In genomic region chr2:3600256-3600855, GRCh38 we compare ENCODE assay signal across 18 cellular contexts. TPM values are rescaled to one million over a fixed set of nuclear protein-coding genes. Genes with fewer than 3 reads are reported as not detected.
DNase-seq lines count a peak whose midpoint lies in the region; TF ChIP-seq lines count a peak whose summit lies in the region.
"Had no signal": no experiment of that assay in that cellular context is flagged by ENCODE, and none has a peak within 500 bp of the region (broad histone marks: within the 10 kb centered on the region; RNA-seq: fewer than 3 reads in every experiment).

No MANE protein-coding gene starts in this region.

- peak; percentile 39 for DNase-seq in chondrocyte (ENCODE audit: low spot score)
- peak; percentile 81 for DNase-seq in osteocyte (ENCODE audit: extremely low spot score, unreplicated experiment)
- no peak for DNase-seq in iPS-NIHi11 (ENCODE audit: low spot score)
- no peak for DNase-seq in SIG-M5 (lab: John Stamatoyannopoulos, UW)
- no peak for DNase-seq in activated CD4-positive, CD25-positive, alpha-beta regulatory T cell (lab: John Stamatoyannopoulos, UW)
- DNase-seq: ACHN; BE2C; Caco-2; CD4-positive, alpha-beta T cell; GDM1; HCEC 1CT had no signal

- H3K4me3 ChIP-seq in BLaER1, result no peak overlapping the region
- no peak overlapping the region for H3K4me3 ChIP-seq in liver (ENCODE audit: low read depth in 1 of 3, low read length in 3 of 3)
- H3K4me3 ChIP-seq: GM23338 had no signal

- H3K4me1 Mint-ChIP-seq in chondrocyte (ENCODE audit: low read depth), result no peaks in the 10 kb centered on the region
- no peaks in the 10 kb centered on the region for H3K4me1 Mint-ChIP-seq in osteocyte (ENCODE audit: unreplicated experiment)

- H3K27me3 Mint-ChIP-seq in chondrocyte (ENCODE audit: low read depth) (peaks cover 9% of the 10 kb centered on the region), osteocyte (ENCODE audit: unreplicated experiment) (peaks cover 3% of the 10 kb centered on the region)
- H3K27me3 Mint-ChIP-seq: CD4-positive, alpha-beta T cell had no signal

- H3K4me3 Mint-ChIP-seq in chondrocyte (ENCODE audit: unreplicated experiment) (no peak overlapping the region), osteocyte (ENCODE audit: unreplicated experiment) (no peak overlapping the region)
- H3K4me3 Mint-ChIP-seq: CD4-positive, alpha-beta T cell; GM23338 had no signal

- TF ChIP-seq RAD21 in liver (IDR thresholded peaks at IDR 0.05), result no peak

- no peaks in the 10 kb centered on the region for H3K9me3 Mint-ChIP-seq in chondrocyte (ENCODE audit: low read depth)
- no peaks in the 10 kb centered on the region for H3K9me3 Mint-ChIP-seq in osteocyte (ENCODE audit: unreplicated experiment)
- H3K9me3 Mint-ChIP-seq: CD4-positive, alpha-beta T cell; GM23338 had no signal

- TF ChIP-seq CTCF in chondrocyte (IDR thresholded peaks at IDR 0.05) (no peak), liver (IDR thresholded peaks at IDR 0.05; ENCODE audit: low read depth, low read length, missing input control) (no peak), osteocyte (IDR thresholded peaks at IDR 0.05) (no peak)

- no peaks in the 10 kb centered on the region for H4K20me1 ChIP-seq in BLaER1

- H3K4me1 ChIP-seq in BLaER1, result peaks cover 12% of the 10 kb centered on the region; the same call in 1 of the 2 replicates
- peaks cover 3 to 24% (median 16%) of the 10 kb centered on the region in 4 donors for H3K4me1 ChIP-seq in liver (ENCODE audit: control insufficient read depth in 4 of 4, insufficient read depth in 4 of 4, low read length in 3 of 4)
- H3K4me1 ChIP-seq: Caco-2 had no signal

- H3K27ac ChIP-seq in BLaER1 (no peak overlapping the region), liver (ENCODE audit: low read depth in 1 of 2, low read length in 2 of 2) (peak overlapping the region; percentile 33 to 50)
- H3K27ac ChIP-seq: C4-2B had no signal

- no peaks in the 10 kb centered on the region for H3K36me3 Mint-ChIP-seq in chondrocyte (ENCODE audit: low read depth)
- no peaks in the 10 kb centered on the region for H3K36me3 Mint-ChIP-seq in osteocyte (ENCODE audit: unreplicated experiment)

- 83% methylated on average over 11 of the region's 11 CpGs for WGBS in liver

- H3K9me3 ChIP-seq in BLaER1, result no peaks in the 10 kb centered on the region
- no peaks in the 10 kb centered on the region for H3K9me3 ChIP-seq in liver (ENCODE audit: control insufficient read depth in 4 of 4, low read length in 3 of 4)
- H3K9me3 ChIP-seq: BE2C, Caco-2 had no signal

- H3K36me3 ChIP-seq in BLaER1 (peaks cover 2% of the 10 kb centered on the region; the same call in 1 of the 2 replicates), liver (ENCODE audit: control insufficient read depth in 4 of 4, insufficient read depth in 3 of 4, low read depth in 1 of 4, low read length in 3 of 4) (no peaks in the 10 kb centered on the region)

- H3K27ac Mint-ChIP-seq in chondrocyte (ENCODE audit: unreplicated experiment) (no peak overlapping the region), osteocyte (ENCODE audit: unreplicated experiment) (no peak overlapping the region)
- H3K27ac Mint-ChIP-seq: CD4-positive, alpha-beta T cell; GM23338 had no signal

- H3K4me2 ChIP-seq in BLaER1, result 0 out of 2 replicates have a peak overlapping the region, but pooled peaks have one; percentile 5
- H3K4me2 ChIP-seq: GM23338 had no signal

- H3K9ac ChIP-seq in BLaER1 (no peak overlapping the region), liver (ENCODE audit: low read depth in 1 of 2, low read length in 2 of 2) (no peak overlapping the region)

- H3K27me3 ChIP-seq in BLaER1 (no peaks in the 10 kb centered on the region), liver (ENCODE audit: control insufficient read depth in 4 of 4, insufficient read depth in 4 of 4, low read length in 3 of 4) (no peaks in the 10 kb centered on the region)
- H3K27me3 ChIP-seq: BE2C had no signal

TF ChIP-seq in liver, 16 proteins besides CTCF, POLR2A, EP300 and RAD21:
- TF ChIP-seq RXRA (IDR thresholded peaks at IDR 0.05), result no peak
- TF ChIP-seq ZBTB33 (IDR thresholded peaks at IDR 0.05), result no peak
- no peak for TF ChIP-seq EGR1 (IDR thresholded peaks at IDR 0.05; ENCODE audit: low read depth in 2 of 2)
- no peak for TF ChIP-seq NR2F2 (IDR thresholded peaks at IDR 0.05)
- TF ChIP-seq JUND (IDR thresholded peaks at IDR 0.05), result no peak
- TF ChIP-seq GABPA (IDR thresholded peaks at IDR 0.05 in 1 of 2, conservative IDR thresholded peaks at IDR 0.05 in 1 of 2), result no peak
- TF ChIP-seq ATF3 (IDR thresholded peaks at IDR 0.05), result no peak
- no peak for TF ChIP-seq FOXA1 (IDR thresholded peaks at IDR 0.05)
- no peak for TF ChIP-seq HNF4G (IDR thresholded peaks at IDR 0.05)
- TF ChIP-seq HNF4A (conservative IDR thresholded peaks at IDR 0.05), result no peak

RNA-seq across cellular contexts. Expression of gene COLEC11, which starts 5.4 kb away (rescaled TPM):
- not detected in 3 replicates for total RNA-seq in chondrocyte
- total RNA-seq in liver, result 10 to 100 TPM; 31.0 to 62.7 TPM
- polyA plus RNA-seq in liver, result 100 to 1,000 TPM in 1 of 2 donors, 10 to 100 TPM in 1; 79.1 to 100 TPM
- not detected in 2 replicates for total RNA-seq in osteocyte
- total RNA-seq: Caco-2, Daoy, HT-29 had no signal

RNA-seq across cellular contexts. Expression of gene RPS7, which starts 25.3 kb away (rescaled TPM):
- total RNA-seq in chondrocyte, result 724 to 826 TPM (median 808 TPM) in 3 replicates
- total RNA-seq in liver, result 100 to 1,000 TPM; 523 to 852 TPM
- polyA plus RNA-seq in liver, result 100 to 1,000 TPM; 315 to 610 TPM
- total RNA-seq in osteocyte, result 1,082 and 1,101 TPM in 2 replicates

RNA-seq across cellular contexts. Expression of gene RNASEH1, which starts 42.2 kb away (rescaled TPM):
- total RNA-seq in chondrocyte (28.9 to 32.7 TPM (median 29.2 TPM) in 3 replicates), liver (10 to 100 TPM; 10.2 to 18.7 TPM), osteocyte (24.6 and 25.5 TPM in 2 replicates)
- polyA plus RNA-seq in liver, result 10 to 100 TPM; 12.0 to 13.8 TPM

RNA-seq across cellular contexts. Expression of gene ALLC, which starts 57.6 kb away (rescaled TPM):
- total RNA-seq in chondrocyte (not detected in 3 replicates), liver (1 to 10 TPM in 1 of 2 donors, under 1 TPM in 1; 0.14 to 1.3 TPM), osteocyte (not detected in 2 replicates)
- 1 to 10 TPM in 1 of 2 donors, under 1 TPM in 1; 0.09 to 1.4 TPM for polyA plus RNA-seq in liver
- total RNA-seq: A172; Caco-2; CD4-positive, alpha-beta T cell; GM23338; HT-29 had no signal
- polyA plus RNA-seq: GM23338 had no signal

Comparison
In these comparisons a context has a peak if more than half of its experiments do, and no peak if none do; other contexts are left out.
1. DNase-seq: peak in chondrocyte (single experiment) and osteocyte (single experiment); none in iPS-NIHi11 (single experiment), SIG-M5 (single experiment) and activated CD4-positive, CD25-positive, alpha-beta regulatory T cell (0 of 4).
2. RNA of gene COLEC11, which starts 5.4 kb away (total RNA-seq): 31.0 to 62.7 TPM in liver; not detected in chondrocyte and not detected in osteocyte; every median in the first group is over 10 times any median in the second.